ENCODE assay signal across 11 cellular contexts in genomic region chr19:39138221-39139211, GRCh38. TPM values are rescaled to one million over a fixed set of nuclear protein-coding genes. Genes with fewer than 3 reads are reported as not detected.
A peak's percentile ranks its signal among the peaks of the same experiment; 100 is the strongest.
DNase-seq lines count a peak whose midpoint lies in the region; ATAC-seq, FAIRE-seq and TF ChIP-seq lines count a peak whose summit lies in the region.
"Had no signal": no experiment of that assay in that cellular context is flagged by ENCODE, and none has a peak within 500 bp of the region (broad histone marks: within the 10 kb centered on the region; RNA-seq: fewer than 3 reads in every experiment).

No MANE protein-coding gene starts in this region.

- TF ChIP-seq CTCF in HEK293 (tag by site-specific recombination; IDR thresholded peaks at IDR 0.05): no peak
- no peak for TF ChIP-seq CTCF in pancreas (IDR thresholded peaks at IDR 0.05)

- POLR2A ChIA-PET in HEK293 (lab: Yijun Ruan, JAX): no interaction called here

- FAIRE-seq in pancreas (lab: Jason Lieb, UNC): no peak

- H3K9me3 ChIP-seq in HEK293 (ENCODE audit: control insufficient read depth, insufficient read depth, low read depth, low read length) (no peaks in the 10 kb centered on the region), pancreas (no peaks in the 10 kb centered on the region)

- WGBS in pancreas, 2 donors: 67 to 68% methylated on average over 20 of the region's 20 CpGs

- no peaks in the 10 kb centered on the region for H3K27me3 ChIP-seq in pancreas

- H3K4me1 ChIP-seq in HEK293 (ENCODE audit: control insufficient read depth, insufficient read depth, low read length) (peaks cover 30% of the 10 kb centered on the region), pancreas (peaks cover 5 to 23% (median 8%) of the 10 kb centered on the region in 3 donors)

- DNase-seq in NCI-H524 (lab: John Stamatoyannopoulos, UW) (peak; percentile 76 to 85), epidermal melanocyte (ENCODE audit: insufficient read length, low spot score) (peak; percentile 9), pancreas (peak in 2 of 6 donors; percentile 47 to 53), NCI-H748 (lab: John Stamatoyannopoulos, UW; ENCODE audit: unreplicated experiment) (no peak), ureter (ENCODE audit: low spot score) (no peak)
- no peak for DNase-seq in stimulated activated CD4-positive, alpha-beta T cell treated with anti-CD3 and anti-CD28 coated beads, Interleukin-12 subunit alpha, Interleukin-12 subunit beta, amount 100 ng/mL, for 4 hours
- DNase-seq: activated CD4-positive, CD25-positive, alpha-beta regulatory T cell treated with anti-CD3 and anti-CD28 coated beads, Interleukin-2, amount 50 U/mL, for 72 hours had no signal

- H3K4me3 ChIP-seq in HEK293 (ENCODE audit: low read depth, low read length) (no peak overlapping the region), pancreas (no peak overlapping the region)

- intact Hi-C loops in pancreas (cut with DNase I): loop anchor here in 1 of 3 donors (10.0 kb wide), 1 partner anchor 46 kb away; no protein-coding TSS in a partner anchor

- H3K27ac ChIP-seq in HEK293 (ENCODE audit: extremely low read depth, low read depth, low read length) (no peak overlapping the region; the same call in 1 of the 2 replicates), pancreas (peak overlapping the region; percentile 10 to 60 (median 26))
- H3K27ac ChIP-seq: HL-60 had no signal

- ATAC-seq in pancreas (peak in 3 of 4 donors; percentile 11 to 30 (median 18)), GM18519 (IDR thresholded peaks at IDR 0.05; ENCODE audit: low FRiP score, unreplicated experiment) (no peak)

- CTCF ChIA-PET in HEK293 (lab: Yijun Ruan, JAX): interaction anchor here (0.5 to 0.6 kb wide), 3 partner anchors 17 to 209 kb away, joined by 3 to 4 read pairs (median 4); no protein-coding TSS in a partner anchor

- H3K36me3 ChIP-seq in HEK293 (ENCODE audit: control insufficient read depth in 2 of 2, insufficient read depth in 1 of 2, low read length in 2 of 2) (peaks cover 0 to 8% of the 10 kb centered on the region in 2 experiments; a peak in 2 of 3 replicates), pancreas (no peaks in the 10 kb centered on the region)

TF ChIP-seq in HEK293, 187 proteins besides CTCF, POLR2A, EP300 and RAD21:
- TF ChIP-seq ZIC2 (tag by site-specific recombination; IDR thresholded peaks at IDR 0.05) (peak; percentile 48), SP7 (tag by site-specific recombination; IDR thresholded peaks at IDR 0.05) (peak; percentile 100), ZBTB1 (tag by site-specific recombination; IDR thresholded peaks at IDR 0.05) (no peak), ZNF248 (tag by site-specific recombination; IDR thresholded peaks at IDR 0.05) (peak; percentile 97), ZNF146 (tag by site-specific recombination; IDR thresholded peaks at IDR 0.05) (no peak), GLIS2 (tag by site-specific recombination; IDR thresholded peaks at IDR 0.05) (0 out of 2 replicates have a peak, but pooled peaks have one; percentile 37), GLIS1 (tag by site-specific recombination; IDR thresholded peaks at IDR 0.05) (peak; percentile 95), ZNF610 (tag by site-specific recombination; IDR thresholded peaks at IDR 0.05; ENCODE audit: borderline replicate concordance) (no peak), KLF1 (tag by site-specific recombination; IDR thresholded peaks at IDR 0.05) (no peak), ZBTB48 (tag by site-specific recombination; IDR thresholded peaks at IDR 0.05) (0 out of 2 replicates have a peak, but pooled peaks have one; percentile 20), ZNF560 (tag by site-specific recombination; IDR thresholded peaks at IDR 0.05; ENCODE audit: borderline replicate concordance) (no peak)
- TF ChIP-seq, protein P1, sequence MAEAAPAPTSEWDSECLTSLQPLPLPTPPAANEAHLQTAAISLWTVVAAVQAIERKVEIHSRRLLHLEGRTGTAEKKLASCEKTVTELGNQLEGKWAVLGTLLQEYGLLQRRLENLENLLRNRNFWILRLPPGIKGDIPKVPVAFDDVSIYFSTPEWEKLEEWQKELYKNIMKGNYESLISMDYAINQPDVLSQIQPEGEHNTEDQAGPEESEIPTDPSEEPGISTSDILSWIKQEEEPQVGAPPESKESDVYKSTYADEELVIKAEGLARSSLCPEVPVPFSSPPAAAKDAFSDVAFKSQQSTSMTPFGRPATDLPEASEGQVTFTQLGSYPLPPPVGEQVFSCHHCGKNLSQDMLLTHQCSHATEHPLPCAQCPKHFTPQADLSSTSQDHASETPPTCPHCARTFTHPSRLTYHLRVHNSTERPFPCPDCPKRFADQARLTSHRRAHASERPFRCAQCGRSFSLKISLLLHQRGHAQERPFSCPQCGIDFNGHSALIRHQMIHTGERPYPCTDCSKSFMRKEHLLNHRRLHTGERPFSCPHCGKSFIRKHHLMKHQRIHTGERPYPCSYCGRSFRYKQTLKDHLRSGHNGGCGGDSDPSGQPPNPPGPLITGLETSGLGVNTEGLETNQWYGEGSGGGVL (tag by site-specific recombination; IDR thresholded peaks at IDR 0.05): peak; percentile 44
- TF ChIP-seq, protein P2, sequence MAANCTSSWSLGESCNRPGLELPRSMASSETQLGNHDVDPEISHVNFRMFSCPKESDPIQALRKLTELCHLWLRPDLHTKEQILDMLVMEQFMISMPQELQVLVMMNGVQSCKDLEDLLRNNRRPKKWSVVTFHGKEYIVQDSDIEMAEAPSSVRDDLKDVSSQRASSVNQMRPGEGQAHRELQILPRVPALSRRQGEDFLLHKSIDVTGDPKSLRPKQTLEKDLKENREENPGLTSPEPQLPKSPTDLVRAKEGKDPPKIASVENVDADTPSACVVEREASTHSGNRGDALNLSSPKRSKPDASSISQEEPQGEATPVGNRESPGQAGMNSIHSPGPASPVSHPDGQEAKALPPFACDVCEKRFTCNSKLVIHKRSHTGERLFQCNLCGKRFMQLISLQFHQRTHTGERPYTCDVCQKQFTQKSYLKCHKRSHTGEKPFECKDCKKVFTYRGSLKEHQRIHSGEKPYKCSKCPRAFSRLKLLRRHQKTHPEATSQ (tag by site-specific recombination; IDR thresholded peaks at IDR 0.05): no peak
TF ChIP-seq in HEK293: peak in this region for 7.

RNA-seq across cellular contexts. Expression of gene PAK4, which starts 12.9 kb away (rescaled TPM):
- total RNA-seq in pancreas (10 to 100 TPM; 19.4 to 37.2 (median 28.5) TPM), ureter (88.2 TPM)
- 10 to 100 TPM; 29.9 to 38.4 TPM for polyA plus RNA-seq in pancreas

RNA-seq across cellular contexts. Expression of gene ACP7, which starts 54.3 kb away (rescaled TPM):
- total RNA-seq in pancreas (under 1 TPM in 1 of 6 donors, not detected in 5; 0.09 TPM), ureter (1.8 TPM)
- polyA plus RNA-seq in pancreas: under 1 TPM; 0.11 to 0.42 TPM
- total RNA-seq: H4 had no signal

RNA-seq across cellular contexts. Expression of gene NCCRP1, which starts 58.2 kb away (rescaled TPM):
- 1 to 10 TPM; 1.6 to 8.5 (median 4.1) TPM for total RNA-seq in pancreas
- 1 to 10 TPM in 1 of 2 donors, under 1 TPM in 1; 0.96 to 1.7 TPM for polyA plus RNA-seq in pancreas
- total RNA-seq in ureter: 18.4 TPM
- total RNA-seq: H4 had no signal

Comparison
In these comparisons a context has a peak if more than half of its experiments do, and no peak if none do; other contexts are left out.
1. DNase-seq: peak in NCI-H524 (2 of 2) and epidermal melanocyte (single experiment); none in NCI-H748 (single experiment), stimulated activated CD4-positive, alpha-beta T cell treated with anti-CD3 and anti-CD28 coated beads, Interleukin-12 subunit alpha, Interleukin-12 subunit beta, amount 100 ng/mL, for 4 hours (single experiment) and ureter (single experiment).